In the genomic region with DNA sequence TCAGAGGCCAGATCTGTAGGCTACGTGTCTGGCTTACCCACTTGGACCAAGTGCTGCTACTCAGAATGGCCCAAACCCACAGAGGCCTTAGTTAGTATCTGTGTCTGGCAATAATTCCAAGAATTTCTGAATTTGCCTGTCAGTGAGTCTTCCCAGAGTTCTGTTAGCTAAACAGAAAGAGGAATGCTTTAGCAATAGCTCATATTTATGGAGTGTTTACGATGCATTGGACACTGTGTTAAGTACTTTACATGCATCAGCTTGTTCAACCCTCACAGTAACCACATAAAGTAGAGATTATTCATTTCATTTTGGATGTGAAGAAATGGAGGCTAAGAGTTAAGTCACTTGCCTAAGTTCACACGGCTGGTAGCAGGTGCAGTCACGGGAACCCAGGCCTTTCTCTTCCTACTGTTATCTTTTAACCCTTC, we compare ENCODE assay signal across 16 cellular contexts.
A peak's percentile ranks its signal among the peaks of the same experiment; 100 is the strongest.
DNase-seq lines count a peak whose midpoint lies in the region; ATAC-seq and TF ChIP-seq lines count a peak whose summit lies in the region.
"Had no signal": no experiment of that assay in that cellular context is flagged by ENCODE, and none has a peak within 500 bp of the region (broad histone marks: within the 10 kb centered on the region; RNA-seq: fewer than 3 reads in every experiment).

No MANE protein-coding gene starts in this region.

- in situ Hi-C loops in mammary epithelial cell (cut with MboI; ENCODE audit: low sequenced_read_pairs in 2 of 2): no loop called here

- H3K27ac ChIP-seq in mammary epithelial cell (ENCODE audit: insufficient read depth, low read depth, low read length): no peak overlapping the region
- peak overlapping the region; percentile 88 for H3K27ac ChIP-seq in subcutaneous abdominal adipose tissue (ENCODE audit: low read depth, low read length)
- no peak overlapping the region for H3K27ac ChIP-seq in lower lobe of right lung

- CTCF ChIA-PET in mammary epithelial cell (lab: Charles Lee; ENCODE audit: low non-redundant PET): interaction anchor here (0.5 kb wide), 1 partner anchor 292 kb away, joined by 3 read pairs; no protein-coding TSS in a partner anchor

- peak; percentile 71 for DNase-seq in HCEC 1CT
- DNase-seq in mammary epithelial cell: peak; percentile 88
- no peak for DNase-seq in left colon
- no peak for DNase-seq in NCI-H2196 (lab: John Stamatoyannopoulos, UW; ENCODE audit: unreplicated experiment)
- DNase-seq in lower lobe of right lung: no peak
- DNase-seq: activated naive CD4-positive, alpha-beta T cell; CD8-positive, alpha-beta memory T cell; effector memory CD4-positive, alpha-beta T cell; glutamatergic neuron; kidney; NCI-H2081; NCI-H774; stimulated activated CD4-positive, alpha-beta T cell treated with anti-CD3 and anti-CD28 coated beads, Interleukin-15, amount 100 ng/mL, for 24 hours; substantia nigra had no signal

- H3K27me3 ChIP-seq in mammary epithelial cell (ENCODE audit: insufficient read depth, low read length) (no peaks in the 10 kb centered on the region), subcutaneous abdominal adipose tissue (ENCODE audit: control insufficient read depth in 5 of 5, insufficient read depth in 4 of 5, low read length in 5 of 5) (no peaks in the 10 kb centered on the region), lower lobe of right lung (ENCODE audit: low read depth) (no peaks in the 10 kb centered on the region)

- H3K36me3 ChIP-seq in mammary epithelial cell (ENCODE audit: insufficient read depth, low read length) (no peaks in the 10 kb centered on the region), subcutaneous abdominal adipose tissue (ENCODE audit: control insufficient read depth in 5 of 5, insufficient read depth in 5 of 5, low read length in 5 of 5) (no peaks in the 10 kb centered on the region), lower lobe of right lung (no peaks in the 10 kb centered on the region)

- peak; percentile 24 for ATAC-seq in left colon
- ATAC-seq in lower lobe of right lung: no peak
- no peak for ATAC-seq in GM19328 (IDR thresholded peaks at IDR 0.05; ENCODE audit: unreplicated experiment)

- intact Hi-C loops in mammary epithelial cell (cut with micrococcal nuclease): no loop called here
- intact Hi-C loops in left colon (cut with DNase I, micrococcal nuclease): no loop called here
- intact Hi-C loops in lower lobe of right lung (cut with DNase I): no loop called here

- H3K4me3 ChIP-seq in mammary epithelial cell (replicated peaks in 1 of 3; ENCODE audit: insufficient read depth in 1 of 3, low read depth in 2 of 3, low read length in 3 of 3) (no peak overlapping the region), subcutaneous abdominal adipose tissue (ENCODE audit: low read depth in 1 of 5, low read length in 5 of 5) (peak overlapping the region in 1 of 5 donors; percentile 36), lower lobe of right lung (no peak overlapping the region)

- H2AFZ ChIP-seq in mammary epithelial cell (ENCODE audit: low read depth, low read length): peak overlapping the region; percentile 26

- H3K9me3 ChIP-seq in mammary epithelial cell (replicated peaks; ENCODE audit: insufficient read depth, low read length): no peaks in the 10 kb centered on the region
- H3K9me3 ChIP-seq in subcutaneous abdominal adipose tissue (ENCODE audit: control insufficient read depth in 5 of 5, low read length in 5 of 5): no peaks in the 10 kb centered on the region
- H3K9me3 ChIP-seq in lower lobe of right lung: no peaks in the 10 kb centered on the region

- no TSS peak for BruUV-seq in mammary epithelial cell (replicated peaks; lab: Mats Ljungman, UMichigan)

- H3K4me2 ChIP-seq in mammary epithelial cell (ENCODE audit: insufficient read depth, low read depth, low read length): peak overlapping the region; percentile 19

- TF ChIP-seq CTCF in mammary epithelial cell (conservative IDR thresholded peaks at IDR 0.05 in 1 of 2, IDR thresholded peaks at IDR 0.05 in 1 of 2; ENCODE audit: extremely low read depth in 1 of 2, insufficient read depth in 1 of 2, low read depth in 1 of 2, low read length in 2 of 2): no peak
- no peak for TF ChIP-seq CTCF in lower lobe of right lung (IDR thresholded peaks at IDR 0.05)

- H3K4me1 ChIP-seq in mammary epithelial cell (ENCODE audit: insufficient read depth, low read length) (peaks cover 42% of the 10 kb centered on the region), subcutaneous abdominal adipose tissue (ENCODE audit: control insufficient read depth in 5 of 5, insufficient read depth in 5 of 5, low read length in 5 of 5) (peaks cover 0 to 28% (median 27%) of the 10 kb centered on the region in 5 donors), lower lobe of right lung (peaks cover 18% of the 10 kb centered on the region)

- H3K9ac ChIP-seq in mammary epithelial cell (ENCODE audit: insufficient read depth, low read length): no peak overlapping the region
- H3K9ac ChIP-seq in subcutaneous abdominal adipose tissue (ENCODE audit: low read length in 5 of 5): peak overlapping the region; percentile 5 to 85 (median 42)

- dilution Hi-C loops in mammary epithelial cell (cut with HindIII; ENCODE audit: low sequenced_read_pairs): no loop called here

- no peaks in the 10 kb centered on the region for H3K79me2 ChIP-seq in mammary epithelial cell (ENCODE audit: insufficient read depth, low read length)

- no peaks in the 10 kb centered on the region for H4K20me1 ChIP-seq in mammary epithelial cell (ENCODE audit: insufficient read depth, low read length)

- 19% methylated on average over 4 of the region's 4 CpGs for WGBS in mammary epithelial cell (ENCODE audit: low coverage, missing lambda C conversion rate)

Comparison
In these comparisons a context has a peak if more than half of its experiments do, and no peak if none do; other contexts are left out.
1. DNase-seq: peak in HCEC 1CT (single experiment) and mammary epithelial cell (single experiment); none in left colon (0 of 2), NCI-H2196 (single experiment) and lower lobe of right lung (single experiment).